13 cellular contexts compared by ENCODE assay signal in genomic region chr6:32182617-32183016, GRCh38. TPM values are rescaled to one million over a fixed set of nuclear protein-coding genes. Genes with fewer than 3 reads are reported as not detected.
DNase-seq lines count a peak whose midpoint lies in the region; ATAC-seq, FAIRE-seq and TF ChIP-seq lines count a peak whose summit lies in the region.
"Had no signal": no experiment of that assay in that cellular context is flagged by ENCODE, and none has a peak within 500 bp of the region (broad histone marks: within the 10 kb centered on the region; RNA-seq: fewer than 3 reads in every experiment).

No MANE protein-coding gene starts in this region.

- no peak overlapping the region for H3K4me3 ChIP-seq in kidney (ENCODE audit: low read length in 2 of 2)
- no peak overlapping the region for H3K4me3 ChIP-seq in hepatocyte
- H3K4me3 ChIP-seq: A549, breast epithelium had no signal

- DNase-seq in activated T-cell treated with anti-CD3 and anti-CD28 coated beads, Interleukin-2, amount 50 U/mL, for 24 hours: no peak
- no peak for DNase-seq in activated T-cell treated with anti-CD3 and anti-CD28 coated beads, Interleukin-2, amount 50 U/mL, for 1 hour
- no peak for DNase-seq in activated CD4-positive, alpha-beta memory T cell treated with anti-CD3 and anti-CD28 coated beads, Interleukin-2, amount 10 ng/mL, durations not matched to agents 7 days and 5 days
- peak; percentile 72 for DNase-seq in kidney
- no peak for DNase-seq in OCI-M1 (lab: John Stamatoyannopoulos, UW)
- no peak for DNase-seq in D341Med (ENCODE audit: low spot score)
- no peak for DNase-seq in hepatocyte (ENCODE audit: low spot score)
- DNase-seq: activated effector memory CD4-positive, alpha-beta T cell treated with anti-CD3 and anti-CD28 coated beads, Interleukin-2, amount 50 U/mL, for 16 hours; foreskin keratinocyte had no signal

- no peak overlapping the region for H3K4me2 ChIP-seq in hepatocyte
- H3K4me2 ChIP-seq: A549 had no signal

- H3K4me1 Mint-ChIP-seq in activated T-cell treated with anti-CD3 and anti-CD28 coated beads, Interleukin-2, amount 50 U/mL, for 24 hours (ENCODE audit: low read depth): peaks cover 74% of the 10 kb centered on the region
- H3K4me1 Mint-ChIP-seq in activated CD4-positive, alpha-beta memory T cell treated with anti-CD3 and anti-CD28 coated beads, Interleukin-2, amount 10 ng/mL, durations not matched to agents 7 days and 5 days: peaks cover 48% of the 10 kb centered on the region
- H3K4me1 Mint-ChIP-seq in stimulated activated memory B cell treated with anti-CD40 and anti-IgM and Interleukin-4, amounts not matched to agents 10 μg/mL and 1 μg/mL and 100 μg/mL, for 72 hours: peaks cover 61% of the 10 kb centered on the region

- no peak for FAIRE-seq in kidney (lab: Jason Lieb, UNC)
- FAIRE-seq: A549 had no signal

- H3K27me3 ChIP-seq in hepatocyte: no peaks in the 10 kb centered on the region
- H3K27me3 ChIP-seq: breast epithelium, foreskin keratinocyte had no signal

- H3K9me3 ChIP-seq in kidney (ENCODE audit: control insufficient read depth in 1 of 2, low read length in 2 of 2) (no peaks in the 10 kb centered on the region), hepatocyte (ENCODE audit: low read depth) (no peaks in the 10 kb centered on the region)
- H3K9me3 ChIP-seq: A549, breast epithelium had no signal

- WGBS in hepatocyte (ENCODE audit: low lambda C conversion rate, missing lambda C conversion rate): 95% methylated on average over 10 of the region's 10 CpGs

- POLR2A ChIA-PET in activated CD4-positive, alpha-beta memory T cell treated with anti-CD3 and anti-CD28 coated beads, Interleukin-2, amount 10 ng/mL, durations not matched to agents 7 days and 5 days (lab: Charles Lee): interaction anchor here (8.0 kb wide), 1 partner anchor 9 kb away, joined by 155 read pairs; the partner anchor contains the start of genes GPSM3 and PBX2

- intact Hi-C loops in kidney (cut with DNase I): no loop called here

- no peaks in the 10 kb centered on the region for H4K20me1 ChIP-seq in hepatocyte (ENCODE audit: insufficient read depth, poor library complexity, severe bottlenecking)

- TF ChIP-seq CTCF in kidney (IDR thresholded peaks at IDR 0.05; ENCODE audit: borderline replicate concordance, extremely low read depth, insufficient read depth) (no peak), hepatocyte (IDR thresholded peaks at IDR 0.05; ENCODE audit: poor library complexity) (no peak)

- no peaks in the 10 kb centered on the region for H3K27me3 Mint-ChIP-seq in activated T-cell treated with anti-CD3 and anti-CD28 coated beads, Interleukin-2, amount 50 U/mL, for 24 hours
- no peaks in the 10 kb centered on the region for H3K27me3 Mint-ChIP-seq in activated CD4-positive, alpha-beta memory T cell treated with anti-CD3 and anti-CD28 coated beads, Interleukin-2, amount 10 ng/mL, durations not matched to agents 7 days and 5 days
- H3K27me3 Mint-ChIP-seq in stimulated activated memory B cell treated with anti-CD40 and anti-IgM and Interleukin-4, amounts not matched to agents 10 μg/mL and 1 μg/mL and 100 μg/mL, for 72 hours: no peaks in the 10 kb centered on the region

- no peak overlapping the region for H3K4me3 Mint-ChIP-seq in activated T-cell treated with anti-CD3 and anti-CD28 coated beads, Interleukin-2, amount 50 U/mL, for 24 hours
- H3K4me3 Mint-ChIP-seq in activated CD4-positive, alpha-beta memory T cell treated with anti-CD3 and anti-CD28 coated beads, Interleukin-2, amount 10 ng/mL, durations not matched to agents 7 days and 5 days: no peak overlapping the region
- no peak overlapping the region for H3K4me3 Mint-ChIP-seq in stimulated activated memory B cell treated with anti-CD40 and anti-IgM and Interleukin-4, amounts not matched to agents 10 μg/mL and 1 μg/mL and 100 μg/mL, for 72 hours
- H3K4me3 Mint-ChIP-seq: T-helper 2 cell treated with Interferon-gamma antibody and Interleukin-4, amounts not matched to agents 5 μg/mL and 100 μg/mL, for 36 hours had no signal

- no peak overlapping the region for H2AFZ ChIP-seq in hepatocyte

- peak overlapping the region; percentile 82 for H3K27ac Mint-ChIP-seq in activated T-cell treated with anti-CD3 and anti-CD28 coated beads, Interleukin-2, amount 50 U/mL, for 24 hours
- peak overlapping the region; percentile 23 for H3K27ac Mint-ChIP-seq in activated CD4-positive, alpha-beta memory T cell treated with anti-CD3 and anti-CD28 coated beads, Interleukin-2, amount 10 ng/mL, durations not matched to agents 7 days and 5 days
- peak overlapping the region; percentile 23 for H3K27ac Mint-ChIP-seq in stimulated activated memory B cell treated with anti-CD40 and anti-IgM and Interleukin-4, amounts not matched to agents 10 μg/mL and 1 μg/mL and 100 μg/mL, for 72 hours

- no peaks in the 10 kb centered on the region for H3K9me2 ChIP-seq in hepatocyte (replicated peaks; ENCODE audit: insufficient read depth)

- H3K36me3 Mint-ChIP-seq in activated T-cell treated with anti-CD3 and anti-CD28 coated beads, Interleukin-2, amount 50 U/mL, for 24 hours (ENCODE audit: low read depth): peaks cover 88% of the 10 kb centered on the region
- H3K36me3 Mint-ChIP-seq in activated CD4-positive, alpha-beta memory T cell treated with anti-CD3 and anti-CD28 coated beads, Interleukin-2, amount 10 ng/mL, durations not matched to agents 7 days and 5 days (ENCODE audit: low read depth): peaks cover 66% of the 10 kb centered on the region
- peaks cover 50% of the 10 kb centered on the region for H3K36me3 Mint-ChIP-seq in stimulated activated memory B cell treated with anti-CD40 and anti-IgM and Interleukin-4, amounts not matched to agents 10 μg/mL and 1 μg/mL and 100 μg/mL, for 72 hours

- H3K36me3 ChIP-seq in kidney (ENCODE audit: control insufficient read depth in 1 of 2, insufficient read depth in 2 of 2, low read length in 2 of 2): peaks cover 6 to 24% of the 10 kb centered on the region in 2 donors
- no peaks in the 10 kb centered on the region for H3K36me3 ChIP-seq in hepatocyte (replicated peaks; ENCODE audit: insufficient read depth, low read depth)
- H3K36me3 ChIP-seq: breast epithelium had no signal

- H3K4me1 ChIP-seq in kidney (ENCODE audit: control insufficient read depth in 1 of 2, insufficient read depth in 1 of 2, low read depth in 1 of 2, low read length in 2 of 2): peaks cover 15% of the 10 kb centered on the region in 2 donors
- H3K4me1 ChIP-seq in hepatocyte (ENCODE audit: insufficient read depth): peaks cover 24% of the 10 kb centered on the region
- H3K4me1 ChIP-seq: foreskin keratinocyte had no signal

- H3K27ac ChIP-seq in kidney (ENCODE audit: low read depth in 2 of 2, low read length in 2 of 2) (no peak overlapping the region), hepatocyte (no peak overlapping the region)
- H3K27ac ChIP-seq: A549, foreskin keratinocyte had no signal

- peaks cover 24% of the 10 kb centered on the region for H3K79me2 ChIP-seq in hepatocyte

- ATAC-seq in stimulated activated memory B cell treated with anti-CD40 and anti-IgM and Interleukin-4, amounts not matched to agents 10 μg/mL and 1 μg/mL and 100 μg/mL, for 72 hours: no peak
- ATAC-seq: A549, foreskin keratinocyte had no signal

- CTCF ChIA-PET in activated CD4-positive, alpha-beta memory T cell treated with anti-CD3 and anti-CD28 coated beads, Interleukin-2, amount 10 ng/mL, durations not matched to agents 7 days and 5 days (lab: Charles Lee): interaction anchor here (0.6 to 1.2 kb wide), 2 partner anchors 13 to 63 kb away, joined by 3 to 4 read pairs; no protein-coding TSS in a partner anchor

- H3K9ac ChIP-seq in kidney (ENCODE audit: low read length in 2 of 2): no peak overlapping the region

- H3K9me3 Mint-ChIP-seq in activated T-cell treated with anti-CD3 and anti-CD28 coated beads, Interleukin-2, amount 50 U/mL, for 24 hours: no peaks in the 10 kb centered on the region
- no peaks in the 10 kb centered on the region for H3K9me3 Mint-ChIP-seq in activated CD4-positive, alpha-beta memory T cell treated with anti-CD3 and anti-CD28 coated beads, Interleukin-2, amount 10 ng/mL, durations not matched to agents 7 days and 5 days
- H3K9me3 Mint-ChIP-seq in stimulated activated memory B cell treated with anti-CD40 and anti-IgM and Interleukin-4, amounts not matched to agents 10 μg/mL and 1 μg/mL and 100 μg/mL, for 72 hours: no peaks in the 10 kb centered on the region
- H3K9me3 Mint-ChIP-seq: T-helper 2 cell treated with Interferon-gamma antibody and Interleukin-4, amounts not matched to agents 5 μg/mL and 100 μg/mL, for 36 hours had no signal

RNA-seq across cellular contexts. Expression of gene AGER, which starts 1.4 kb away (rescaled TPM):
- total RNA-seq in activated CD4-positive, alpha-beta memory T cell treated with anti-CD3 and anti-CD28 coated beads, Interleukin-2, amount 10 ng/mL, durations not matched to agents 7 days and 5 days: 10 to 100 TPM; 27.6 to 29.4 TPM
- total RNA-seq in kidney (13.0 TPM), hepatocyte (4.5 and 5.9 TPM in 2 replicates)
- polyA plus RNA-seq in kidney (ENCODE audit: insufficient read depth, low read depth, low replicate concordance) (7.1 TPM), hepatocyte (3.4 and 21.2 TPM in 2 replicates)

RNA-seq across cellular contexts. Expression of gene RNF5, which starts 4.4 kb away (rescaled TPM):
- total RNA-seq in activated CD4-positive, alpha-beta memory T cell treated with anti-CD3 and anti-CD28 coated beads, Interleukin-2, amount 10 ng/mL, durations not matched to agents 7 days and 5 days: 10 to 100 TPM; 44.0 to 45.4 TPM
- total RNA-seq in kidney: 74.1 TPM
- polyA plus RNA-seq in kidney (ENCODE audit: insufficient read depth, low read depth, low replicate concordance): 208 TPM
- 133 and 135 TPM in 2 replicates for total RNA-seq in hepatocyte
- 169 and 170 TPM in 2 replicates for polyA plus RNA-seq in hepatocyte

RNA-seq across cellular contexts. Expression of gene AGPAT1, which starts 6.7 kb away (rescaled TPM):
- total RNA-seq in activated CD4-positive, alpha-beta memory T cell treated with anti-CD3 and anti-CD28 coated beads, Interleukin-2, amount 10 ng/mL, durations not matched to agents 7 days and 5 days: 10 to 100 TPM; 42.7 to 43.1 TPM
- total RNA-seq in kidney (58.9 TPM), hepatocyte (59.9 and 62.8 TPM in 2 replicates)
- polyA plus RNA-seq in kidney (ENCODE audit: insufficient read depth, low read depth, low replicate concordance) (87.1 TPM), hepatocyte (67.6 and 71.4 TPM in 2 replicates)

RNA-seq across cellular contexts. Expression of gene PBX2, which starts 7.4 kb away (rescaled TPM):
- 10 to 100 TPM; 69.4 to 73.1 TPM for total RNA-seq in activated CD4-positive, alpha-beta memory T cell treated with anti-CD3 and anti-CD28 coated beads, Interleukin-2, amount 10 ng/mL, durations not matched to agents 7 days and 5 days
- 87.3 TPM for total RNA-seq in kidney
- polyA plus RNA-seq in kidney (ENCODE audit: insufficient read depth, low read depth, low replicate concordance): 34.6 TPM
- 63.8 and 77.5 TPM in 2 replicates for total RNA-seq in hepatocyte
- 20.5 and 21.6 TPM in 2 replicates for polyA plus RNA-seq in hepatocyte

RNA-seq across cellular contexts. Expression of gene GPSM3, which starts 9.8 kb away (rescaled TPM):
- total RNA-seq in activated CD4-positive, alpha-beta memory T cell treated with anti-CD3 and anti-CD28 coated beads, Interleukin-2, amount 10 ng/mL, durations not matched to agents 7 days and 5 days: 100 to 1,000 TPM; 287 to 289 TPM
- total RNA-seq in kidney (28.1 TPM), hepatocyte (1.8 and 4.3 TPM in 2 replicates)
- polyA plus RNA-seq in kidney (ENCODE audit: insufficient read depth, low read depth, low replicate concordance) (6.2 TPM), hepatocyte (3.4 and 5.7 TPM in 2 replicates)

Comparison
In these comparisons a context has a peak if more than half of its experiments do, and no peak if none do; other contexts are left out.
1. H3K27ac Mint-ChIP-seq: peak in every context shown above with its lines; median percentile 82 in activated T-cell treated with anti-CD3 and anti-CD28 coated beads, Interleukin-2, amount 50 U/mL, for 24 hours; 23 in activated CD4-positive, alpha-beta memory T cell treated with anti-CD3 and anti-CD28 coated beads, Interleukin-2, amount 10 ng/mL, durations not matched to agents 7 days and 5 days; 23 in stimulated activated memory B cell treated with anti-CD40 and anti-IgM and Interleukin-4, amounts not matched to agents 10 μg/mL and 1 μg/mL and 100 μg/mL, for 72 hours.